ENCODE assay signal across 25 cellular contexts in genomic region chr5:56633950-56634349, GRCh38.
"Had no signal": no experiment of that assay in that cellular context is flagged by ENCODE, and none has a peak within 500 bp of the region (broad histone marks: within the 10 kb centered on the region; RNA-seq: fewer than 3 reads in every experiment).

No MANE protein-coding gene starts in this region.

- DNase-seq: activated CD4-positive, alpha-beta memory T cell treated with anti-CD3 and anti-CD28 coated beads, Interleukin-2, amount 10 ng/mL, durations not matched to agents 7 days and 5 days; activated CD4-positive, alpha-beta T cell treated with anti-CD3 and anti-CD28 coated beads for 36 hours; activated CD4-positive, alpha-beta T cell treated with anti-CD3 and anti-CD28 coated beads, Interleukin-2, amount 50 U/mL, for 1 hour; activated gamma-delta T cell; activated naive CD4-positive, alpha-beta T cell treated with anti-CD3 and anti-CD28 coated beads for 36 hours; activated T-cell treated with anti-CD3 and anti-CD28 coated beads for 4 hours; activated T-cell treated with anti-CD3 and anti-CD28 coated beads, Interleukin-2, amount 50 U/mL, for 48 hours; brain microvascular endothelial cell; MM.1S; NCI-H146; NCI-H187 treated with DMSO at 0.1 percent for 48 hours; NCI-H2081 treated with DMSO at 0.1 percent for 48 hours; NCI-H2171; NCI-H2227 treated with DMSO at 0.1 percent for 48 hours; NCI-H526 treated with DMSO at 0.1 percent for 48 hours; NCI-H82; RPMI8226; T-helper 1 cell; WERI-Rb-1 had no signal

- H3K4me3 ChIP-seq: cardiac muscle cell, SK-N-MC had no signal

- H3K4me3 Mint-ChIP-seq: activated CD4-positive, alpha-beta memory T cell treated with anti-CD3 and anti-CD28 coated beads, Interleukin-2, amount 10 ng/mL, durations not matched to agents 7 days and 5 days; activated CD4-positive, alpha-beta T cell treated with anti-CD3 and anti-CD28 coated beads for 36 hours; activated naive CD4-positive, alpha-beta T cell treated with anti-CD3 and anti-CD28 coated beads for 36 hours; activated naive CD8-positive, alpha-beta T cell; activated T-helper 17 cell treated with anti-CD3 and anti-CD28 coated beads, Interleukin-2, amount 50 U/mL, for 72 hours had no signal

- ATAC-seq: activated CD4-positive, alpha-beta T cell treated with anti-CD3 and anti-CD28 coated beads for 36 hours; activated T-helper 17 cell treated with anti-CD3 and anti-CD28 coated beads, Interleukin-2, amount 50 U/mL, for 72 hours; Panc1; Right ventricle myocardium inferior had no signal

- H3K27me3 Mint-ChIP-seq: activated CD4-positive, alpha-beta T cell treated with anti-CD3 and anti-CD28 coated beads for 36 hours; activated T-helper 17 cell treated with anti-CD3 and anti-CD28 coated beads, Interleukin-2, amount 50 U/mL, for 72 hours had no signal

- H3K27ac Mint-ChIP-seq: activated CD4-positive, alpha-beta memory T cell treated with anti-CD3 and anti-CD28 coated beads, Interleukin-2, amount 10 ng/mL, durations not matched to agents 7 days and 5 days; activated CD4-positive, alpha-beta T cell treated with anti-CD3 and anti-CD28 coated beads for 36 hours; activated naive CD4-positive, alpha-beta T cell treated with anti-CD3 and anti-CD28 coated beads for 36 hours; activated naive CD8-positive, alpha-beta T cell; activated T-helper 17 cell treated with anti-CD3 and anti-CD28 coated beads, Interleukin-2, amount 50 U/mL, for 72 hours had no signal

- H3K27me3 ChIP-seq: brain microvascular endothelial cell, cardiac muscle cell had no signal

- H3K36me3 ChIP-seq: brain microvascular endothelial cell, cardiac muscle cell, WERI-Rb-1 had no signal
